9 cellular contexts compared by ENCODE assay signal in genomic region chr1:3313579-3313955, GRCh38.
DNase-seq lines count a peak whose midpoint lies in the region; ATAC-seq, FAIRE-seq and TF ChIP-seq lines count a peak whose summit lies in the region.
"Had no signal": no experiment of that assay in that cellular context is flagged by ENCODE, and none has a peak within 500 bp of the region (broad histone marks: within the 10 kb centered on the region; RNA-seq: fewer than 3 reads in every experiment).

No MANE protein-coding gene starts in this region.

- H3K4me3 ChIP-seq in SJCRH30 (peak overlapping the region; percentile 9), small intestine (ENCODE audit: low read depth in 1 of 2, low read length in 2 of 2) (no peak overlapping the region)
- H3K4me3 ChIP-seq: BLaER1 had no signal

- H3K27me3 ChIP-seq in SJCRH30 (no peaks in the 10 kb centered on the region), small intestine (ENCODE audit: control insufficient read depth in 2 of 2, insufficient read depth in 2 of 2, low read length in 2 of 2) (no peaks in the 10 kb centered on the region)

- WGBS in small intestine, 3 donors: 48 to 77% (median 68%) methylated on average over 21 to 22 of the region's 22 CpGs

- H3K27me3 Mint-ChIP-seq in neural crest cell (ENCODE audit: low read depth): peaks cover 29% of the 10 kb centered on the region
- H3K27me3 Mint-ChIP-seq in T-helper 17 cell: peaks cover 16% of the 10 kb centered on the region

- H3K4me1 Mint-ChIP-seq in neural crest cell: peaks cover 54% of the 10 kb centered on the region
- peaks cover 3% of the 10 kb centered on the region for H3K4me1 Mint-ChIP-seq in T-helper 17 cell

- DNase-seq in A172 (ENCODE audit: low spot score) (peak; percentile 80), SJCRH30 (peak; percentile 77 to 81), frontal cortex (ENCODE audit: low spot score in 2 of 2) (peak; percentile 50 to 60), neural crest cell (ENCODE audit: low read depth, low spot score) (no peak), T-helper 17 cell (no peak), small intestine (no peak)

- H3K27ac Mint-ChIP-seq in neural crest cell (ENCODE audit: unreplicated experiment): peak overlapping the region; percentile 50
- no peak overlapping the region for H3K27ac Mint-ChIP-seq in T-helper 17 cell

- H3K9me3 Mint-ChIP-seq in neural crest cell: no peaks in the 10 kb centered on the region

- FAIRE-seq in frontal cortex (lab: Jason Lieb, UNC): no peak
- no peak for FAIRE-seq in small intestine (lab: Jason Lieb, UNC)

- no peak for TF ChIP-seq CTCF in neural crest cell (conservative IDR thresholded peaks at IDR 0.05)

- H3K36me3 ChIP-seq in SJCRH30 (no peaks in the 10 kb centered on the region), small intestine (ENCODE audit: control insufficient read depth in 2 of 2, insufficient read depth in 2 of 2, low read length in 2 of 2) (no peaks in the 10 kb centered on the region)
- H3K36me3 ChIP-seq: BLaER1 had no signal

- peaks cover 20% of the 10 kb centered on the region for H3K4me1 ChIP-seq in SJCRH30
- H3K4me1 ChIP-seq in small intestine (ENCODE audit: control insufficient read depth in 2 of 2, insufficient read depth in 1 of 2, low read depth in 1 of 2, low read length in 1 of 2): peaks cover 0 to 5% of the 10 kb centered on the region in 2 donors

- no peak for ATAC-seq in T-helper 17 cell
- no peak for ATAC-seq in HG03342 (IDR thresholded peaks at IDR 0.05; ENCODE audit: unreplicated experiment)
- no peak for ATAC-seq in GM19463 (IDR thresholded peaks at IDR 0.05; ENCODE audit: unreplicated experiment)

- peak overlapping the region; percentile 57 for H3K4me3 Mint-ChIP-seq in neural crest cell
- no peak overlapping the region for H3K4me3 Mint-ChIP-seq in T-helper 17 cell

- H3K27ac ChIP-seq in SJCRH30 (peak overlapping the region; percentile 80), small intestine (ENCODE audit: low read depth in 1 of 2, low read length in 1 of 2) (peak overlapping the region in 1 of 2 donors; percentile 79)
- H3K27ac ChIP-seq: BLaER1 had no signal

- H3K36me3 Mint-ChIP-seq in neural crest cell (ENCODE audit: low read depth): no peaks in the 10 kb centered on the region
- H3K36me3 Mint-ChIP-seq in T-helper 17 cell (ENCODE audit: low read depth): no peaks in the 10 kb centered on the region

- H3K9me3 ChIP-seq in SJCRH30 (replicated peaks) (no peaks in the 10 kb centered on the region), T-helper 17 cell (ENCODE audit: control insufficient read depth, low read length, poor library complexity, severe bottlenecking) (peaks cover 4% of the 10 kb centered on the region), small intestine (ENCODE audit: control insufficient read depth, low read depth) (no peaks in the 10 kb centered on the region)

Comparison
In these comparisons a context has a peak if more than half of its experiments do, and no peak if none do; other contexts are left out.
1. DNase-seq: peak in A172 (single experiment), SJCRH30 (2 of 2) and frontal cortex (2 of 2); none in neural crest cell (single experiment), T-helper 17 cell (0 of 3) and small intestine (single experiment).